ENCODE assay signal across 1 cellular context in genomic region chr1:3717715-3718601, GRCh38.
TF ChIP-seq lines count a peak whose summit lies in the region.

No MANE protein-coding gene starts in this region.

TF ChIP-seq in HepG2, 621 proteins besides CTCF, POLR2A, EP300 and RAD21 (continued from another document and continues in another):
- no peak for TF ChIP-seq ZBTB49 (CRISPR knock-in tag; IDR thresholded peaks at IDR 0.05; ENCODE audit: borderline replicate concordance)
- TF ChIP-seq, protein P1, sequence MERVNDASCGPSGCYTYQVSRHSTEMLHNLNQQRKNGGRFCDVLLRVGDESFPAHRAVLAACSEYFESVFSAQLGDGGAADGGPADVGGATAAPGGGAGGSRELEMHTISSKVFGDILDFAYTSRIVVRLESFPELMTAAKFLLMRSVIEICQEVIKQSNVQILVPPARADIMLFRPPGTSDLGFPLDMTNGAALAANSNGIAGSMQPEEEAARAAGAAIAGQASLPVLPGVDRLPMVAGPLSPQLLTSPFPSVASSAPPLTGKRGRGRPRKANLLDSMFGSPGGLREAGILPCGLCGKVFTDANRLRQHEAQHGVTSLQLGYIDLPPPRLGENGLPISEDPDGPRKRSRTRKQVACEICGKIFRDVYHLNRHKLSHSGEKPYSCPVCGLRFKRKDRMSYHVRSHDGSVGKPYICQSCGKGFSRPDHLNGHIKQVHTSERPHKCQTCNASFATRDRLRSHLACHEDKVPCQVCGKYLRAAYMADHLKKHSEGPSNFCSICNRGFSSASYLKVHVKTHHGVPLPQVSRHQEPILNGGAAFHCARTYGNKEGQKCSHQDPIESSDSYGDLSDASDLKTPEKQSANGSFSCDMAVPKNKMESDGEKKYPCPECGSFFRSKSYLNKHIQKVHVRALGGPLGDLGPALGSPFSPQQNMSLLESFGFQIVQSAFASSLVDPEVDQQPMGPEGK (CRISPR knock-in tag; IDR thresholded peaks at IDR 0.05): peak; percentile 74
- TF ChIP-seq, protein P2, sequence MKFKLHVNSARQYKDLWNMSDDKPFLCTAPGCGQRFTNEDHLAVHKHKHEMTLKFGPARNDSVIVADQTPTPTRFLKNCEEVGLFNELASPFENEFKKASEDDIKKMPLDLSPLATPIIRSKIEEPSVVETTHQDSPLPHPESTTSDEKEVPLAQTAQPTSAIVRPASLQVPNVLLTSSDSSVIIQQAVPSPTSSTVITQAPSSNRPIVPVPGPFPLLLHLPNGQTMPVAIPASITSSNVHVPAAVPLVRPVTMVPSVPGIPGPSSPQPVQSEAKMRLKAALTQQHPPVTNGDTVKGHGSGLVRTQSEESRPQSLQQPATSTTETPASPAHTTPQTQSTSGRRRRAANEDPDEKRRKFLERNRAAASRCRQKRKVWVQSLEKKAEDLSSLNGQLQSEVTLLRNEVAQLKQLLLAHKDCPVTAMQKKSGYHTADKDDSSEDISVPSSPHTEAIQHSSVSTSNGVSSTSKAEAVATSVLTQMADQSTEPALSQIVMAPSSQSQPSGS (CRISPR knock-in tag; IDR thresholded peaks at IDR 0.05): 0 out of 2 replicates have a peak, but pooled peaks have one; percentile 21
- TF ChIP-seq ZNF496 (CRISPR knock-in tag; IDR thresholded peaks at IDR 0.05; ENCODE audit: insufficient replicate concordance): no peak
- TF ChIP-seq AGO1 (IDR thresholded peaks at IDR 0.05; ENCODE audit: low read depth, low read length, poor library complexity, severe bottlenecking): peak; percentile 18
- TF ChIP-seq KDM5B (CRISPR knock-in tag; IDR thresholded peaks at IDR 0.05; ENCODE audit: borderline replicate concordance): peak; percentile 68; the same call in 1 of the 2 replicates
- TF ChIP-seq ZNF839 (CRISPR knock-in tag; IDR thresholded peaks at IDR 0.05; ENCODE audit: borderline replicate concordance): no peak
- 0 out of 2 replicates have a peak, but pooled peaks have one; percentile 30 for TF ChIP-seq ZNF879 (CRISPR knock-in tag; IDR thresholded peaks at IDR 0.05)
- TF ChIP-seq, protein P3, sequence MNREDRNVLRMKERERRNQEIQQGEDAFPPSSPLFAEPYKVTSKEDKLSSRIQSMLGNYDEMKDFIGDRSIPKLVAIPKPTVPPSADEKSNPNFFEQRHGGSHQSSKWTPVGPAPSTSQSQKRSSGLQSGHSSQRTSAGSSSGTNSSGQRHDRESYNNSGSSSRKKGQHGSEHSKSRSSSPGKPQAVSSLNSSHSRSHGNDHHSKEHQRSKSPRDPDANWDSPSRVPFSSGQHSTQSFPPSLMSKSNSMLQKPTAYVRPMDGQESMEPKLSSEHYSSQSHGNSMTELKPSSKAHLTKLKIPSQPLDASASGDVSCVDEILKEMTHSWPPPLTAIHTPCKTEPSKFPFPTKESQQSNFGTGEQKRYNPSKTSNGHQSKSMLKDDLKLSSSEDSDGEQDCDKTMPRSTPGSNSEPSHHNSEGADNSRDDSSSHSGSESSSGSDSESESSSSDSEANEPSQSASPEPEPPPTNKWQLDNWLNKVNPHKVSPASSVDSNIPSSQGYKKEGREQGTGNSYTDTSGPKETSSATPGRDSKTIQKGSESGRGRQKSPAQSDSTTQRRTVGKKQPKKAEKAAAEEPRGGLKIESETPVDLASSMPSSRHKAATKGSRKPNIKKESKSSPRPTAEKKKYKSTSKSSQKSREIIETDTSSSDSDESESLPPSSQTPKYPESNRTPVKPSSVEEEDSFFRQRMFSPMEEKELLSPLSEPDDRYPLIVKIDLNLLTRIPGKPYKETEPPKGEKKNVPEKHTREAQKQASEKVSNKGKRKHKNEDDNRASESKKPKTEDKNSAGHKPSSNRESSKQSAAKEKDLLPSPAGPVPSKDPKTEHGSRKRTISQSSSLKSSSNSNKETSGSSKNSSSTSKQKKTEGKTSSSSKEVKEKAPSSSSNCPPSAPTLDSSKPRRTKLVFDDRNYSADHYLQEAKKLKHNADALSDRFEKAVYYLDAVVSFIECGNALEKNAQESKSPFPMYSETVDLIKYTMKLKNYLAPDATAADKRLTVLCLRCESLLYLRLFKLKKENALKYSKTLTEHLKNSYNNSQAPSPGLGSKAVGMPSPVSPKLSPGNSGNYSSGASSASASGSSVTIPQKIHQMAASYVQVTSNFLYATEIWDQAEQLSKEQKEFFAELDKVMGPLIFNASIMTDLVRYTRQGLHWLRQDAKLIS (CRISPR knock-in tag; IDR thresholded peaks at IDR 0.05): no peak
- peak; percentile 78; the same call in 1 of the 2 replicates for TF ChIP-seq KLF15 (CRISPR knock-in tag; IDR thresholded peaks at IDR 0.05; ENCODE audit: borderline replicate concordance)
- TF ChIP-seq, protein P4, sequence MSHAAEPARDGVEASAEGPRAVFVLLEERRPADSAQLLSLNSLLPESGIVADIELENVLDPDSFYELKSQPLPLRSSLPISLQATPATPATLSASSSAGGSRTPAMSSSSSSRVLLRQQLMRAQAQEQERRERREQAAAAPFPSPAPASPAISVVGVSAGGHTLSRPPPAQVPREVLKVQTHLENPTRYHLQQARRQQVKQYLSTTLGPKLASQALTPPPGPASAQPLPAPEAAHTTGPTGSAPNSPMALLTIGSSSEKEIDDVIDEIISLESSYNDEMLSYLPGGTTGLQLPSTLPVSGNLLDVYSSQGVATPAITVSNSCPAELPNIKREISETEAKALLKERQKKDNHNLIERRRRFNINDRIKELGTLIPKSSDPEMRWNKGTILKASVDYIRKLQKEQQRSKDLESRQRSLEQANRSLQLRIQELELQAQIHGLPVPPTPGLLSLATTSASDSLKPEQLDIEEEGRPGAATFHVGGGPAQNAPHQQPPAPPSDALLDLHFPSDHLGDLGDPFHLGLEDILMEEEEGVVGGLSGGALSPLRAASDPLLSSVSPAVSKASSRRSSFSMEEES (CRISPR knock-in tag; IDR thresholded peaks at IDR 0.05): 0 out of 2 replicates have a peak, but pooled peaks have one; percentile 29
- peak; percentile 40; the same call in 1 of the 2 replicates for TF ChIP-seq BCL6 (CRISPR knock-in tag; IDR thresholded peaks at IDR 0.05)
- no peak for TF ChIP-seq ZNF12 (CRISPR knock-in tag; IDR thresholded peaks at IDR 0.05)
- no peak for TF ChIP-seq ZNF644 (CRISPR knock-in tag; IDR thresholded peaks at IDR 0.05; ENCODE audit: low read depth)
- no peak for TF ChIP-seq KIAA2018 (CRISPR knock-in tag; IDR thresholded peaks at IDR 0.05; ENCODE audit: borderline replicate concordance)
- peak; percentile 95 for TF ChIP-seq MIER2 (CRISPR knock-in tag; IDR thresholded peaks at IDR 0.05)
- TF ChIP-seq TSC22D2 (CRISPR knock-in tag; IDR thresholded peaks at IDR 0.05; ENCODE audit: borderline replicate concordance): 0 out of 2 replicates have a peak, but pooled peaks have one; percentile 80
- TF ChIP-seq PITX1 (CRISPR knock-in tag; IDR thresholded peaks at IDR 0.05): no peak
- no peak for TF ChIP-seq ZSCAN12 (CRISPR knock-in tag; IDR thresholded peaks at IDR 0.05)
- TF ChIP-seq ARHGAP35 (CRISPR knock-in tag; IDR thresholded peaks at IDR 0.05; ENCODE audit: borderline replicate concordance): peak; percentile 77; the same call in 1 of the 2 replicates
- no peak for TF ChIP-seq MBNL3 (CRISPR knock-in tag; conservative IDR thresholded peaks at IDR 0.05)
- 0 out of 2 replicates have a peak, but pooled peaks have one; percentile 12 for TF ChIP-seq RARA (CRISPR knock-in tag; IDR thresholded peaks at IDR 0.05)
- TF ChIP-seq ZBTB20 (CRISPR knock-in tag; IDR thresholded peaks at IDR 0.05; ENCODE audit: borderline replicate concordance, low read depth): 0 out of 2 replicates have a peak, but pooled peaks have one; percentile 30
- no peak for TF ChIP-seq TP53 (CRISPR knock-in tag; conservative IDR thresholded peaks at IDR 0.05)
- TF ChIP-seq ZNF547 (CRISPR knock-in tag; IDR thresholded peaks at IDR 0.05): peak; percentile 63
- no peak for TF ChIP-seq SMARCC2 (IDR thresholded peaks at IDR 0.05)
- peak; percentile 23; the same call in 1 of the 2 replicates for TF ChIP-seq JUND (CRISPR knock-in tag; IDR thresholded peaks at IDR 0.05)
- peak; percentile 66; the same call in 1 of the 2 replicates for TF ChIP-seq WIZ (CRISPR knock-in tag; IDR thresholded peaks at IDR 0.05)
- no peak for TF ChIP-seq DMTF1 (CRISPR knock-in tag; IDR thresholded peaks at IDR 0.05)
- TF ChIP-seq SALL1 (CRISPR knock-in tag; IDR thresholded peaks at IDR 0.05): peak; percentile 88
- TF ChIP-seq KDM2A (CRISPR knock-in tag; IDR thresholded peaks at IDR 0.05; ENCODE audit: borderline replicate concordance, low read depth): peak; percentile 73; the same call in 1 of the 2 replicates
- TF ChIP-seq AHR (CRISPR knock-in tag; IDR thresholded peaks at IDR 0.05): peak; percentile 64; the same call in 1 of the 2 replicates
- no peak for TF ChIP-seq ZKSCAN5 (CRISPR knock-in tag; IDR thresholded peaks at IDR 0.05)
- TF ChIP-seq TOE1 (CRISPR knock-in tag; IDR thresholded peaks at IDR 0.05): no peak
- TF ChIP-seq HNRNPLL (IDR thresholded peaks at IDR 0.05; ENCODE audit: low read depth, low read length, poor library complexity, severe bottlenecking): peak; percentile 23
- TF ChIP-seq CHD4 (IDR thresholded peaks at IDR 0.05; ENCODE audit: borderline replicate concordance, low read length): no peak
- no peak for TF ChIP-seq NONO (IDR thresholded peaks at IDR 0.05)
- TF ChIP-seq NONO (CRISPR knock-in tag; conservative IDR thresholded peaks at IDR 0.05): no peak
- TF ChIP-seq ZNF556 (CRISPR knock-in tag; IDR thresholded peaks at IDR 0.05; ENCODE audit: borderline replicate concordance): no peak
- TF ChIP-seq ZC3H4 (CRISPR knock-in tag; IDR thresholded peaks at IDR 0.05; ENCODE audit: borderline replicate concordance): no peak
